8 cellular contexts compared by ENCODE assay signal in genomic region chr2:226834880-226835279, GRCh38. TPM values are rescaled to one million over a fixed set of nuclear protein-coding genes. Genes with fewer than 3 reads are reported as not detected.
A peak's percentile ranks its signal among the peaks of the same experiment; 100 is the strongest.
DNase-seq lines count a peak whose midpoint lies in the region; ATAC-seq and TF ChIP-seq lines count a peak whose summit lies in the region.
"Not testable (repeated sequence)": the region's sequence is repeated elsewhere in the genome, so short reads cannot be mapped to it uniquely, and the experiment has no call there.

No MANE protein-coding gene starts in this region.

- H3K4me2 ChIP-seq in IMR-90 (ENCODE audit: low read depth, low read length) (peak overlapping the region; percentile 92; the same call in 1 of the 2 replicates), hepatocyte (peak overlapping the region; percentile 86)

- CTCF ChIA-PET in IMR-90 (lab: Yijun Ruan, JAX), result interaction anchor here (1.7 kb wide), 1 partner anchor 10 kb away, joined by 8 read pairs; no protein-coding TSS in a partner anchor
- CTCF ChIA-PET in activated naive CD4-positive, alpha-beta T cell treated with anti-CD3 and anti-CD28 coated beads, Interleukin-2, amount 10 ng/mL, durations not matched to agents 7 days and 5 days (lab: Charles Lee), result interaction anchor here (0.8 to 2.1 kb wide), 6 partner anchors 35 to 184 kb away, joined by 3 to 8 read pairs (median 4); partner anchors contain the start of gene IRS1

- not testable (repeated sequence) for H3K9me3 Mint-ChIP-seq in CD14-positive monocyte; T-helper 1 cell treated with Interleukin-12 subunit alpha and Interleukin-12 subunit beta and Interleukin-4 antibody, amounts not matched to agents 30 μg/mL and 1 μg/mL, for 36 hours; activated naive CD4-positive, alpha-beta T cell treated with anti-CD3 and anti-CD28 coated beads, Interleukin-2, amount 10 ng/mL, durations not matched to agents 7 days and 5 days; natural killer cell treated with Interleukin-12 subunit alpha and Interleukin-12 subunit beta and Interleukin-15 and Interleukin-18, amount 100 ng/mL, for 72 hours; stimulated activated effector memory CD8-positive, alpha-beta T cell treated with anti-CD3 and anti-CD28 coated beads, Interleukin-12 subunit alpha, Interleukin-12 subunit beta, amount 100 ng/mL, for 72 hours

- POLR2A ChIA-PET in IMR-90 (lab: Charles Lee; ENCODE audit: unreplicated experiment), result not testable (repeated sequence)

- not testable (repeated sequence) for H2BK15ac ChIP-seq in IMR-90 (ENCODE audit: low read depth, low read length)

- H3K79me2 ChIP-seq in hepatocyte, result peaks cover 22% of the 10 kb centered on the region

- not testable (repeated sequence) for H2BK20ac ChIP-seq in IMR-90 (ENCODE audit: low read depth, low read length)

- not testable (repeated sequence) for H3K4me3 ChIP-seq in IMR-90 (ENCODE audit: insufficient read depth, low read depth, low read length)
- H3K4me3 ChIP-seq in duodenal mucosa (ENCODE audit: low read depth in 1 of 2, low read length in 2 of 2) (peak overlapping the region; percentile 86 to 91), hepatocyte (peak overlapping the region; percentile 28)

- not testable (repeated sequence) for H4K20me1 ChIP-seq in IMR-90 (ENCODE audit: insufficient read depth, low read length); hepatocyte (ENCODE audit: insufficient read depth, poor library complexity, severe bottlenecking)

- not testable (repeated sequence) for H4K5ac ChIP-seq in IMR-90 (ENCODE audit: low read depth, low read length)

- not testable (repeated sequence) for H3K4me1 ChIP-seq in IMR-90 (ENCODE audit: control insufficient read depth, insufficient read depth, low read length)
- H3K4me1 ChIP-seq in duodenal mucosa (ENCODE audit: control insufficient read depth in 1 of 2, insufficient read depth in 2 of 2, low read length in 2 of 2) (peaks cover 19 to 25% of the 10 kb centered on the region in 2 donors), hepatocyte (ENCODE audit: insufficient read depth) (peaks cover 22% of the 10 kb centered on the region)

- TF ChIP-seq POLR2A in IMR-90 (IDR thresholded peaks at IDR 0.05; ENCODE audit: low read depth, low read length), result not testable (repeated sequence)

- H3K79me1 ChIP-seq in IMR-90 (ENCODE audit: low read depth in 1 of 2, low read length in 2 of 2), result peaks cover 14 to 33% of the 10 kb centered on the region in 2 experiments

- TF ChIP-seq CTCF in CD14-positive monocyte (IDR thresholded peaks at IDR 0.05); IMR-90 (conservative IDR thresholded peaks at IDR 0.05; ENCODE audit: low read depth, low read length); hepatocyte (IDR thresholded peaks at IDR 0.05; ENCODE audit: poor library complexity): not testable (repeated sequence)

- not testable (repeated sequence) for H3K9me2 ChIP-seq in hepatocyte (replicated peaks; ENCODE audit: insufficient read depth)

- not testable (repeated sequence) for BruUV-seq in IMR-90 (replicated peaks; lab: Mats Ljungman, UMichigan)

- H2BK5ac ChIP-seq in IMR-90 (ENCODE audit: low read depth, low read length, poor library complexity, severe bottlenecking), result not testable (repeated sequence)

- not testable (repeated sequence) for H3K27ac ChIP-seq in IMR-90 (ENCODE audit: insufficient read depth, low read length); duodenal mucosa (ENCODE audit: low read depth, low read length); hepatocyte

- not testable (repeated sequence) for H3K9me3 ChIP-seq in IMR-90 (ENCODE audit: control insufficient read depth, insufficient read depth, low read length); duodenal mucosa (ENCODE audit: control insufficient read depth in 1 of 2, low read length in 2 of 2); hepatocyte (ENCODE audit: low read depth)

- not testable (repeated sequence) for H3K27ac Mint-ChIP-seq in CD14-positive monocyte; stimulated activated effector memory CD8-positive, alpha-beta T cell treated with anti-CD3 and anti-CD28 coated beads, Interleukin-12 subunit alpha, Interleukin-12 subunit beta, amount 100 ng/mL, for 72 hours
- H3K27ac Mint-ChIP-seq in T-helper 1 cell treated with Interleukin-12 subunit alpha and Interleukin-12 subunit beta and Interleukin-4 antibody, amounts not matched to agents 30 μg/mL and 1 μg/mL, for 36 hours, result peak overlapping the region; percentile 26
- H3K27ac Mint-ChIP-seq in activated naive CD4-positive, alpha-beta T cell treated with anti-CD3 and anti-CD28 coated beads, Interleukin-2, amount 10 ng/mL, durations not matched to agents 7 days and 5 days, result peak overlapping the region; percentile 100
- H3K27ac Mint-ChIP-seq in natural killer cell treated with Interleukin-12 subunit alpha and Interleukin-12 subunit beta and Interleukin-15 and Interleukin-18, amount 100 ng/mL, for 72 hours, result peak overlapping the region; percentile 56 to 97

- intact Hi-C loops in CD14-positive monocyte (cut with micrococcal nuclease), result not testable (repeated sequence)
- intact Hi-C loops in IMR-90 (cut with micrococcal nuclease), result loop anchor here (5.0 kb wide), 2 partner anchors 37 to 57 kb away; no protein-coding TSS in a partner anchor

- dilution Hi-C loops in IMR-90 (cut with HindIII; ENCODE audit: low sequenced_read_pairs, unreplicated experiment), result not testable (repeated sequence)

- H3K18ac ChIP-seq in IMR-90 (ENCODE audit: low read depth, low read length), result not testable (repeated sequence)

- H3K36me3 ChIP-seq in IMR-90 (ENCODE audit: control insufficient read depth, insufficient read depth, low read length); duodenal mucosa (ENCODE audit: control insufficient read depth in 1 of 2, insufficient read depth in 2 of 2, low read length in 2 of 2); hepatocyte (replicated peaks; ENCODE audit: insufficient read depth, low read depth): not testable (repeated sequence)

- H4K91ac ChIP-seq in IMR-90 (ENCODE audit: insufficient read depth, low read depth, low read length), result not testable (repeated sequence)

- DNase-seq in CD14-positive monocyte (ENCODE audit: low spot score); IMR-90; activated naive CD4-positive, alpha-beta T cell treated with anti-CD3 and anti-CD28 coated beads, Interleukin-2, amount 10 ng/mL, durations not matched to agents 7 days and 5 days; hepatocyte (ENCODE audit: low spot score); natural killer cell treated with Interleukin-12 subunit alpha and Interleukin-12 subunit beta and Interleukin-15 and Interleukin-18, amount 100 ng/mL, for 72 hours (ENCODE audit: low spot score); stimulated activated effector memory CD8-positive, alpha-beta T cell treated with anti-CD3 and anti-CD28 coated beads, Interleukin-12 subunit alpha, Interleukin-12 subunit beta, amount 100 ng/mL, for 72 hours (ENCODE audit: low spot score in 2 of 2): not testable (repeated sequence)

- TF ChIP-seq RAD21 in IMR-90 (IDR thresholded peaks at IDR 0.05; ENCODE audit: low read length), result not testable (repeated sequence)

- H4K8ac ChIP-seq in IMR-90 (ENCODE audit: low read depth in 2 of 2, low read length in 2 of 2), result peak overlapping the region in 1 of 2 experiments; percentile 70; a peak in 1 of 4 replicates

- H2BK120ac ChIP-seq in IMR-90 (ENCODE audit: low read depth, low read length), result not testable (repeated sequence)

- not testable (repeated sequence) for ATAC-seq in IMR-90 (ENCODE audit: low read depth); natural killer cell treated with Interleukin-12 subunit alpha and Interleukin-12 subunit beta and Interleukin-15 and Interleukin-18, amount 100 ng/mL, for 72 hours; stimulated activated effector memory CD8-positive, alpha-beta T cell treated with anti-CD3 and anti-CD28 coated beads, Interleukin-12 subunit alpha, Interleukin-12 subunit beta, amount 100 ng/mL, for 72 hours

- H3K27me3 ChIP-seq in IMR-90 (ENCODE audit: control insufficient read depth, insufficient read depth, low read length); duodenal mucosa (ENCODE audit: control insufficient read depth in 1 of 2, insufficient read depth in 2 of 2, low read length in 2 of 2); hepatocyte: not testable (repeated sequence)

- not testable (repeated sequence) for H3K56ac ChIP-seq in IMR-90 (ENCODE audit: extremely low read depth, insufficient read depth, low read length)

- H2AK5ac ChIP-seq in IMR-90 (ENCODE audit: low read depth, low read length), result not testable (repeated sequence)

- H3K36me3 Mint-ChIP-seq in CD14-positive monocyte, result peaks cover 11 to 17% of the 10 kb centered on the region in 2 donors
- peaks cover 22% of the 10 kb centered on the region for H3K36me3 Mint-ChIP-seq in T-helper 1 cell treated with Interleukin-12 subunit alpha and Interleukin-12 subunit beta and Interleukin-4 antibody, amounts not matched to agents 30 μg/mL and 1 μg/mL, for 36 hours (ENCODE audit: low read depth)
- H3K36me3 Mint-ChIP-seq in activated naive CD4-positive, alpha-beta T cell treated with anti-CD3 and anti-CD28 coated beads, Interleukin-2, amount 10 ng/mL, durations not matched to agents 7 days and 5 days, result peaks cover 43% of the 10 kb centered on the region
- H3K36me3 Mint-ChIP-seq in natural killer cell treated with Interleukin-12 subunit alpha and Interleukin-12 subunit beta and Interleukin-15 and Interleukin-18, amount 100 ng/mL, for 72 hours, result not testable (repeated sequence)
- peaks cover 41% of the 10 kb centered on the region for H3K36me3 Mint-ChIP-seq in stimulated activated effector memory CD8-positive, alpha-beta T cell treated with anti-CD3 and anti-CD28 coated beads, Interleukin-12 subunit alpha, Interleukin-12 subunit beta, amount 100 ng/mL, for 72 hours

- H2AFZ ChIP-seq in IMR-90 (replicated peaks; ENCODE audit: low read length, poor library complexity), result not testable (repeated sequence)
- H2AFZ ChIP-seq in hepatocyte, result peak overlapping the region; percentile 82

- H3K4ac ChIP-seq in IMR-90 (ENCODE audit: low read depth, low read length), result not testable (repeated sequence)

- not testable (repeated sequence) for H3K9ac ChIP-seq in IMR-90 (ENCODE audit: low read depth, low read length)
- H3K9ac ChIP-seq in duodenal mucosa (ENCODE audit: low read depth in 1 of 2, low read length in 2 of 2), result peak overlapping the region; percentile 67 to 98

- in situ Hi-C loops in IMR-90 (cut with MboI; ENCODE audit: low sequenced_read_pairs), result not testable (repeated sequence)

- not testable (repeated sequence) for H3K27me3 Mint-ChIP-seq in CD14-positive monocyte (ENCODE audit: low read depth in 3 of 3); T-helper 1 cell treated with Interleukin-12 subunit alpha and Interleukin-12 subunit beta and Interleukin-4 antibody, amounts not matched to agents 30 μg/mL and 1 μg/mL, for 36 hours (ENCODE audit: low read depth); activated naive CD4-positive, alpha-beta T cell treated with anti-CD3 and anti-CD28 coated beads, Interleukin-2, amount 10 ng/mL, durations not matched to agents 7 days and 5 days; natural killer cell treated with Interleukin-12 subunit alpha and Interleukin-12 subunit beta and Interleukin-15 and Interleukin-18, amount 100 ng/mL, for 72 hours

- not testable (repeated sequence) for H3K9me1 ChIP-seq in IMR-90 (ENCODE audit: insufficient read depth, low read length)

- peaks cover 20% of the 10 kb centered on the region for H3K4me1 Mint-ChIP-seq in CD14-positive monocyte
- H3K4me1 Mint-ChIP-seq in T-helper 1 cell treated with Interleukin-12 subunit alpha and Interleukin-12 subunit beta and Interleukin-4 antibody, amounts not matched to agents 30 μg/mL and 1 μg/mL, for 36 hours (ENCODE audit: low read depth), result peaks cover 47% of the 10 kb centered on the region
- peaks cover 58% of the 10 kb centered on the region for H3K4me1 Mint-ChIP-seq in activated naive CD4-positive, alpha-beta T cell treated with anti-CD3 and anti-CD28 coated beads, Interleukin-2, amount 10 ng/mL, durations not matched to agents 7 days and 5 days
- H3K4me1 Mint-ChIP-seq in natural killer cell treated with Interleukin-12 subunit alpha and Interleukin-12 subunit beta and Interleukin-15 and Interleukin-18, amount 100 ng/mL, for 72 hours (ENCODE audit: low read depth in 2 of 2), result peaks cover 18 to 24% of the 10 kb centered on the region in 2 donors
- peaks cover 20% of the 10 kb centered on the region for H3K4me1 Mint-ChIP-seq in stimulated activated effector memory CD8-positive, alpha-beta T cell treated with anti-CD3 and anti-CD28 coated beads, Interleukin-12 subunit alpha, Interleukin-12 subunit beta, amount 100 ng/mL, for 72 hours

- peak overlapping the region; percentile 88 to 93 for H3K4me3 Mint-ChIP-seq in CD14-positive monocyte
- H3K4me3 Mint-ChIP-seq in T-helper 1 cell treated with Interleukin-12 subunit alpha and Interleukin-12 subunit beta and Interleukin-4 antibody, amounts not matched to agents 30 μg/mL and 1 μg/mL, for 36 hours, result peak overlapping the region; percentile 85
- H3K4me3 Mint-ChIP-seq in activated naive CD4-positive, alpha-beta T cell treated with anti-CD3 and anti-CD28 coated beads, Interleukin-2, amount 10 ng/mL, durations not matched to agents 7 days and 5 days, result peak overlapping the region; percentile 88
- H3K4me3 Mint-ChIP-seq in natural killer cell treated with Interleukin-12 subunit alpha and Interleukin-12 subunit beta and Interleukin-15 and Interleukin-18, amount 100 ng/mL, for 72 hours, result peak overlapping the region; percentile 89
- H3K4me3 Mint-ChIP-seq in stimulated activated effector memory CD8-positive, alpha-beta T cell treated with anti-CD3 and anti-CD28 coated beads, Interleukin-12 subunit alpha, Interleukin-12 subunit beta, amount 100 ng/mL, for 72 hours, result peak overlapping the region; percentile 88

- not testable (repeated sequence) for H3K14ac ChIP-seq in IMR-90 (replicated peaks; ENCODE audit: low read depth, low read length)

- H2AK9ac ChIP-seq in IMR-90 (replicated peaks; ENCODE audit: low read depth, low read length, poor library complexity), result not testable (repeated sequence)

- no CpG with 5 or more reads among the region's 18 CpGs for WGBS in IMR-90 (ENCODE audit: extremely low coverage in 2 of 2, insufficient read length in 1 of 2), 2 experiments
- WGBS in hepatocyte (ENCODE audit: low lambda C conversion rate, missing lambda C conversion rate), result 93% methylated on average over 18 of the region's 18 CpGs

- H3K23ac ChIP-seq in IMR-90 (ENCODE audit: low read depth, low read length), result not testable (repeated sequence)

RNA-seq across cellular contexts. Expression of gene RHBDD1, which starts 1.0 kb away (rescaled TPM):
- 10 to 100 TPM; 15.5 to 19.5 TPM for polyA plus RNA-seq in CD14-positive monocyte
- 11.9 and 14.0 TPM in 2 replicates for total RNA-seq in IMR-90 (2012; rRNA removed)
- polyA plus RNA-seq in IMR-90 (2012; rRNA removed), result 9.3 and 9.7 TPM in 2 replicates
- polyA plus RNA-seq in IMR-90 (2012; cell fraction: cytosol; rRNA removed), result 4.0 and 4.1 TPM in 2 replicates
- polyA plus RNA-seq in IMR-90 (2012; cell fraction: nucleus; rRNA removed; ENCODE audit: low replicate concordance), result 3.8 and 8.8 TPM in 2 replicates
- total RNA-seq in hepatocyte, result 16.2 and 20.1 TPM in 2 replicates
- polyA plus RNA-seq in hepatocyte, result 13.1 and 20.9 TPM in 2 replicates
- 10 to 100 TPM; 40.1 to 43.3 TPM for total RNA-seq in natural killer cell treated with Interleukin-12 subunit alpha and Interleukin-12 subunit beta and Interleukin-15 and Interleukin-18, amount 100 ng/mL, for 72 hours

RNA-seq across cellular contexts. Expression of gene IRS1, which starts 35.3 kb away (rescaled TPM):
- polyA plus RNA-seq in CD14-positive monocyte, result under 1 TPM in 1 of 2 donors, not detected in 1; 0.10 TPM
- 21.1 and 29.4 TPM in 2 replicates for total RNA-seq in IMR-90 (2012; rRNA removed)
- 37.1 and 44.5 TPM in 2 replicates for polyA plus RNA-seq in IMR-90 (2012; rRNA removed)
- 15.4 and 40.6 TPM in 2 replicates for polyA plus RNA-seq in IMR-90 (2012; cell fraction: cytosol; rRNA removed)
- polyA plus RNA-seq in IMR-90 (2012; cell fraction: nucleus; rRNA removed; ENCODE audit: low replicate concordance), result 20.3 and 39.6 TPM in 2 replicates
- 20.1 and 25.6 TPM in 2 replicates for total RNA-seq in hepatocyte
- polyA plus RNA-seq in hepatocyte, result 10.9 and 12.5 TPM in 2 replicates
- total RNA-seq in natural killer cell treated with Interleukin-12 subunit alpha and Interleukin-12 subunit beta and Interleukin-15 and Interleukin-18, amount 100 ng/mL, for 72 hours, result under 1 TPM; 0.21 to 0.39 TPM

Comparison
In these comparisons a context has a peak if more than half of its experiments do, and no peak if none do; other contexts are left out.
1. RNA of gene IRS1, which starts 35.3 kb away (total RNA-seq): 20.1 to 25.6 TPM in hepatocyte and 21.1 to 29.4 TPM in IMR-90; 0.21 to 0.39 TPM in natural killer cell treated with Interleukin-12 subunit alpha and Interleukin-12 subunit beta and Interleukin-15 and Interleukin-18, amount 100 ng/mL, for 72 hours; every median in the first group is over 10 times any median in the second.
2. Peak in every context shown above with its lines, with median percentiles within 50 percentile points of each other: H3K4me3 Mint-ChIP-seq.